In genomic region chr19:34402074-34402600, GRCh38 we compare ENCODE assay signal across 23 cellular contexts. TPM values are rescaled to one million over a fixed set of nuclear protein-coding genes. Genes with fewer than 3 reads are reported as not detected.
DNase-seq lines count a peak whose midpoint lies in the region; ATAC-seq and TF ChIP-seq lines count a peak whose summit lies in the region.
"Had no signal": no experiment of that assay in that cellular context is flagged by ENCODE, and none has a peak within 500 bp of the region (broad histone marks: within the 10 kb centered on the region; RNA-seq: fewer than 3 reads in every experiment).

No MANE protein-coding gene starts in this region.

- H3K4me1 ChIP-seq in HAP-1 (peaks cover 8% of the 10 kb centered on the region), lower lobe of right lung (peaks cover 12% of the 10 kb centered on the region)
- H3K4me1 ChIP-seq: foreskin keratinocyte, uterus had no signal

- H3K4me3 ChIP-seq in HAP-1 (no peak overlapping the region), lower lobe of right lung (no peak overlapping the region)
- H3K4me3 ChIP-seq: uterus had no signal

- intact Hi-C loops in lower lobe of right lung (cut with DNase I), result no loop called here

- peaks cover 10% of the 10 kb centered on the region for H3K4me1 Mint-ChIP-seq in T-helper 17 cell

- H3K9me3 ChIP-seq in HAP-1, result no peaks in the 10 kb centered on the region
- H3K9me3 ChIP-seq in T-helper 17 cell (ENCODE audit: control insufficient read depth, low read length, poor library complexity, severe bottlenecking), result no peaks in the 10 kb centered on the region
- no peaks in the 10 kb centered on the region for H3K9me3 ChIP-seq in lower lobe of right lung
- H3K9me3 ChIP-seq: uterus had no signal

- H3K27me3 ChIP-seq in HAP-1 (ENCODE audit: low read depth) (no peaks in the 10 kb centered on the region), lower lobe of right lung (ENCODE audit: low read depth) (no peaks in the 10 kb centered on the region)
- H3K27me3 ChIP-seq: foreskin keratinocyte, uterus had no signal

- ATAC-seq in T-helper 17 cell, result no peak
- ATAC-seq in lower lobe of right lung, result no peak
- no peak for ATAC-seq in HG02759 (IDR thresholded peaks at IDR 0.05; ENCODE audit: unreplicated experiment)
- ATAC-seq in GM21576 (IDR thresholded peaks at IDR 0.05; ENCODE audit: unreplicated experiment), result no peak
- ATAC-seq: foreskin keratinocyte had no signal

- H3K36me3 ChIP-seq in HAP-1 (replicated peaks) (peaks cover 42% of the 10 kb centered on the region), lower lobe of right lung (peaks cover 34% of the 10 kb centered on the region)
- H3K36me3 ChIP-seq: uterus had no signal

- peak; percentile 9 for DNase-seq in DMS153 (lab: John Stamatoyannopoulos, UW)
- DNase-seq in DMS153 treated with DMSO at 0.1 percent for 48 hours (lab: John Stamatoyannopoulos, UW; ENCODE audit: unreplicated experiment), result no peak
- peak; percentile 44 to 65 for DNase-seq in HAP-1 (ENCODE audit: low spot score in 2 of 2)
- DNase-seq in T-helper 17 cell, result no peak
- peak; percentile 13 for DNase-seq in lower lobe of right lung
- DNase-seq in ureter (ENCODE audit: low spot score), result no peak
- DNase-seq: 8988T; activated naive CD4-positive, alpha-beta T cell treated with anti-CD3 and anti-CD28 coated beads, Interleukin-2, amount 10 ng/mL, durations not matched to agents 7 days and 5 days; activated T-cell treated with anti-CD3 and anti-CD28 coated beads for 4 hours; anterior cingulate cortex; erythroblast; foreskin keratinocyte; hypothalamus; mammary epithelial cell; NCI-H187; NCI-H524; occipital lobe; SHP77; stimulated activated CD8-positive, alpha-beta memory T cell treated with anti-CD3 and anti-CD28 coated beads, Interleukin-4, amount 100 ng/mL, for 48 hours; uterus had no signal

- H3K4me3 Mint-ChIP-seq in T-helper 17 cell, result no peak overlapping the region
- H3K4me3 Mint-ChIP-seq: activated naive CD4-positive, alpha-beta T cell treated with anti-CD3 and anti-CD28 coated beads, Interleukin-2, amount 10 ng/mL, durations not matched to agents 7 days and 5 days had no signal

- H3K36me3 Mint-ChIP-seq in T-helper 17 cell (ENCODE audit: low read depth), result peaks cover 3% of the 10 kb centered on the region

- no peaks in the 10 kb centered on the region for H3K27me3 Mint-ChIP-seq in T-helper 17 cell
- H3K27me3 Mint-ChIP-seq: activated naive CD4-positive, alpha-beta T cell treated with anti-CD3 and anti-CD28 coated beads, Interleukin-2, amount 10 ng/mL, durations not matched to agents 7 days and 5 days; central memory CD8-positive, alpha-beta T cell had no signal

- in situ Hi-C loops in HAP-1 (cut with MboI; ENCODE audit: low sequenced_read_pairs), result no loop called here

- no peak overlapping the region for H3K27ac ChIP-seq in lower lobe of right lung
- H3K27ac ChIP-seq: foreskin keratinocyte, uterus had no signal

- peak overlapping the region; percentile 45 for H3K27ac Mint-ChIP-seq in T-helper 17 cell

- TF ChIP-seq CTCF in lower lobe of right lung (IDR thresholded peaks at IDR 0.05), result no peak

RNA-seq across cellular contexts. Expression of gene PDCD2L, which starts 2.1 kb away (rescaled TPM):
- total RNA-seq in T-helper 17 cell, result 1 to 10 TPM; 5.9 to 6.2 TPM
- total RNA-seq in lower lobe of right lung, result 8.7 TPM
- 10.6 TPM for total RNA-seq in ureter

RNA-seq across cellular contexts. Expression of gene UBA2, which starts 26.0 kb away (rescaled TPM):
- total RNA-seq in T-helper 17 cell (10 to 100 TPM; 55.2 to 62.0 TPM), lower lobe of right lung (72.0 TPM), ureter (82.9 TPM)

RNA-seq across cellular contexts. Expression of gene GPI, which starts 37.1 kb away (rescaled TPM):
- 100 to 1,000 TPM; 109 to 122 TPM for total RNA-seq in T-helper 17 cell
- total RNA-seq in lower lobe of right lung, result 136 TPM
- total RNA-seq in ureter, result 229 TPM

Comparison
In these comparisons a context has a peak if more than half of its experiments do, and no peak if none do; other contexts are left out.
1. DNase-seq: peak in DMS153 (single experiment), HAP-1 (2 of 2) and lower lobe of right lung (single experiment); none in DMS153 treated with DMSO at 0.1 percent for 48 hours (single experiment), T-helper 17 cell (0 of 3) and ureter (single experiment).